18 cellular contexts compared by ENCODE assay signal in the genomic region with DNA sequence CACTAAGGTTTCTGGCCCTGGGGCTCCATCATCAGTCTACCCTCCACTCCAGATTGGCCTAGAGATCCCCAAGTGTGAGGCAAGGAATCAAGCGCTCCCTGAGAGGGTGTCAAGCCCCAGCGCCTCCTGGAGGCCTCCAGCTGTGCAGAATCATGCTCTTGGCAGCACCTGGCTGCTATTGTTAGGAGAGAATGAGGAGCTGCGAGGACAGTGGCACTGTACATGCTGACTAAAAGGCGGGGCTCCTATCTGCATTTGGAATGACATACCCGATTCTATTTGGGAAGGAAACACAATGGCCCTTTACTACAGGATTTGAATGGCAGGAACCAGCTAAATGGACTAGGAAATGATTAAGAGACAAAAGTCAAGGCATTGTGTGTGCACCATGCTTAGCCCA.
A peak's percentile ranks its signal among the peaks of the same experiment; 100 is the strongest.
DNase-seq lines count a peak whose midpoint lies in the region; ATAC-seq and TF ChIP-seq lines count a peak whose summit lies in the region.
"Had no signal": no experiment of that assay in that cellular context is flagged by ENCODE, and none has a peak within 500 bp of the region (broad histone marks: within the 10 kb centered on the region; RNA-seq: fewer than 3 reads in every experiment).

No MANE protein-coding gene starts in this region.

- H3K27me3 ChIP-seq in osteoblast (ENCODE audit: insufficient read depth, low read length), result no peaks in the 10 kb centered on the region
- H3K27me3 ChIP-seq: hepatocyte, transverse colon had no signal

- peaks cover 12% of the 10 kb centered on the region for H3K4me1 ChIP-seq in osteoblast (ENCODE audit: insufficient read depth, low read length)
- H3K4me1 ChIP-seq: transverse colon had no signal

- H3K9me3 ChIP-seq in osteoblast (ENCODE audit: low read depth, low read length), result no peaks in the 10 kb centered on the region
- H3K9me3 ChIP-seq: transverse colon had no signal

- no peak overlapping the region for H3K27ac Mint-ChIP-seq in T-helper 2 cell treated with Interferon-gamma antibody and Interleukin-4, amounts not matched to agents 5 μg/mL and 100 μg/mL, for 36 hours
- H3K27ac Mint-ChIP-seq: CD14-positive monocyte; effector memory CD8-positive, alpha-beta T cell; stimulated activated naive B cell treated with anti-CD40 and anti-IgM and Interleukin-4, amounts not matched to agents 10 μg/mL and 1 μg/mL and 100 μg/mL, for 72 hours had no signal

- peak; percentile 6 for TF ChIP-seq CTCF in epithelial cell of proximal tubule (conservative IDR thresholded peaks at IDR 0.05; ENCODE audit: low read depth, low read length)
- no peak for TF ChIP-seq CTCF in osteoblast (IDR thresholded peaks at IDR 0.05; ENCODE audit: extremely low read depth, low read depth, low read length)

- DNase-seq in NCI-H2107 treated with DMSO at 0.1 percent for 48 hours (lab: John Stamatoyannopoulos, UW; ENCODE audit: unreplicated experiment) (peak; percentile 28), NCI-H2107 (lab: John Stamatoyannopoulos, UW) (no peak), NCI-H345 treated with DMSO at 0.1 percent for 48 hours (lab: John Stamatoyannopoulos, UW; ENCODE audit: unreplicated experiment) (peak; percentile 70), epithelial cell of proximal tubule (ENCODE audit: low read depth) (no peak), osteoblast (ENCODE audit: insufficient read length, low spot score, missing footprints) (peak; percentile 29)
- no peak for DNase-seq in T-helper 2 cell treated with Interferon-gamma antibody and Interleukin-4, amounts not matched to agents 5 μg/mL and 100 μg/mL, for 36 hours (ENCODE audit: low spot score)
- no peak for DNase-seq in central memory CD4-positive, alpha-beta T cell
- DNase-seq: activated CD4-positive, alpha-beta T cell treated with anti-CD3 and anti-CD28 coated beads for 48 hours; DMS53; effector memory CD8-positive, alpha-beta T cell; NCI-H1436 treated with DMSO at 0.1 percent for 48 hours; right cardiac atrium; stimulated activated naive B cell treated with anti-CD40 and anti-IgM and Interleukin-4, amounts not matched to agents 10 μg/mL and 1 μg/mL and 100 μg/mL, for 72 hours; transverse colon had no signal

- no peak overlapping the region for H3K4me2 ChIP-seq in osteoblast (ENCODE audit: insufficient read depth, low read length)
- H3K4me2 ChIP-seq: hepatocyte had no signal

- ATAC-seq in HG03432 (IDR thresholded peaks at IDR 0.05; ENCODE audit: unreplicated experiment), result no peak
- ATAC-seq: effector memory CD8-positive, alpha-beta T cell; stimulated activated naive B cell treated with anti-CD40 and anti-IgM and Interleukin-4, amounts not matched to agents 10 μg/mL and 1 μg/mL and 100 μg/mL, for 72 hours had no signal

- no peaks in the 10 kb centered on the region for H3K9me3 Mint-ChIP-seq in T-helper 2 cell treated with Interferon-gamma antibody and Interleukin-4, amounts not matched to agents 5 μg/mL and 100 μg/mL, for 36 hours
- H3K9me3 Mint-ChIP-seq: central memory CD8-positive, alpha-beta T cell had no signal

- H3K4me3 ChIP-seq in epithelial cell of proximal tubule (ENCODE audit: low read depth, low read length), result no peak overlapping the region
- H3K4me3 ChIP-seq in osteoblast (ENCODE audit: insufficient read depth, low read length), result no peak overlapping the region
- H3K4me3 ChIP-seq: hepatocyte, transverse colon had no signal

- no peaks in the 10 kb centered on the region for H3K27me3 Mint-ChIP-seq in T-helper 2 cell treated with Interferon-gamma antibody and Interleukin-4, amounts not matched to agents 5 μg/mL and 100 μg/mL, for 36 hours (ENCODE audit: low read depth)

- H3K36me3 Mint-ChIP-seq in T-helper 2 cell treated with Interferon-gamma antibody and Interleukin-4, amounts not matched to agents 5 μg/mL and 100 μg/mL, for 36 hours (ENCODE audit: low read depth), result no peaks in the 10 kb centered on the region
- H3K36me3 Mint-ChIP-seq: CD14-positive monocyte had no signal

- no peaks in the 10 kb centered on the region for H3K4me1 Mint-ChIP-seq in T-helper 2 cell treated with Interferon-gamma antibody and Interleukin-4, amounts not matched to agents 5 μg/mL and 100 μg/mL, for 36 hours (ENCODE audit: low read depth)
- H3K4me1 Mint-ChIP-seq: CD14-positive monocyte; central memory CD8-positive, alpha-beta T cell; stimulated activated naive B cell treated with anti-CD40 and anti-IgM and Interleukin-4, amounts not matched to agents 10 μg/mL and 1 μg/mL and 100 μg/mL, for 72 hours had no signal

- no peaks in the 10 kb centered on the region for H4K20me1 ChIP-seq in osteoblast (ENCODE audit: insufficient read depth, low read length)

- no peak overlapping the region for H3K4me3 Mint-ChIP-seq in T-helper 2 cell treated with Interferon-gamma antibody and Interleukin-4, amounts not matched to agents 5 μg/mL and 100 μg/mL, for 36 hours
- H3K4me3 Mint-ChIP-seq: CD14-positive monocyte; central memory CD8-positive, alpha-beta T cell; effector memory CD8-positive, alpha-beta T cell; stimulated activated naive B cell treated with anti-CD40 and anti-IgM and Interleukin-4, amounts not matched to agents 10 μg/mL and 1 μg/mL and 100 μg/mL, for 72 hours had no signal

- no peak overlapping the region for H2AFZ ChIP-seq in osteoblast (ENCODE audit: low read length)
- H2AFZ ChIP-seq: hepatocyte had no signal

- H3K27ac ChIP-seq in osteoblast (ENCODE audit: low read depth, low read length), result no peak overlapping the region
- H3K27ac ChIP-seq: hepatocyte, transverse colon had no signal

- no peaks in the 10 kb centered on the region for H3K36me3 ChIP-seq in osteoblast (ENCODE audit: insufficient read depth, low read length)
- H3K36me3 ChIP-seq: transverse colon had no signal

- no peaks in the 10 kb centered on the region for H3K79me2 ChIP-seq in osteoblast (ENCODE audit: insufficient read depth, low read length)
- H3K79me2 ChIP-seq: hepatocyte had no signal

Comparison
In these comparisons a context has a peak if more than half of its experiments do, and no peak if none do; other contexts are left out.
1. DNase-seq: peak in NCI-H2107 treated with DMSO at 0.1 percent for 48 hours (single experiment), NCI-H345 treated with DMSO at 0.1 percent for 48 hours (single experiment) and osteoblast (single experiment); none in NCI-H2107 (single experiment), epithelial cell of proximal tubule (single experiment), T-helper 2 cell treated with Interferon-gamma antibody and Interleukin-4, amounts not matched to agents 5 μg/mL and 100 μg/mL, for 36 hours (single experiment) and central memory CD4-positive, alpha-beta T cell (single experiment).